21 cellular contexts compared by ENCODE assay signal in the genomic region with DNA sequence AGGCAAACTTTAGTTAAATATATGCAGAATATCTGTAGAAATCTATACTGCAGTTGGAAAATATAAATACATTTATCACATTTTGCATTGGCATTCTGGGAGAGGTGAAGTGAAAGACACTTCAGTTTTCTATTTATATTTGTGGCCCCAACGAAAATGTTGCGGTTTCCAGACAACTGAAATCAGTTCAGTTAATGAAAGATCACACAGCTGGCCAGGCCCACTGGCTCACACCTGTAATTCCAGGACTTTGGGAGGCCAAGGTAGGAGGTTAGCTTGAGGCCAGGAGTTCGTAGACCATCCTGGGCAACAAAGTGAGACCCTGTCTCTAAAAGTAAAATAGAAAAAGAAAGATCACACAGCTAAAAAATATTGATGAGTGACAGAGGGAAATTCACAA. TPM values are rescaled to one million over a fixed set of nuclear protein-coding genes. Genes with fewer than 3 reads are reported as not detected.
DNase-seq lines count a peak whose midpoint lies in the region; ATAC-seq and TF ChIP-seq lines count a peak whose summit lies in the region.
"Had no signal": no experiment of that assay in that cellular context is flagged by ENCODE, and none has a peak within 500 bp of the region (broad histone marks: within the 10 kb centered on the region; RNA-seq: fewer than 3 reads in every experiment).

No MANE protein-coding gene starts in this region.

- no peaks in the 10 kb centered on the region for H4K20me1 ChIP-seq in OCI-LY7 (ENCODE audit: insufficient read depth, low read length)

- H3K9me3 ChIP-seq in OCI-LY7 (ENCODE audit: low read length) (peaks cover 24% of the 10 kb centered on the region), tibial nerve (no peaks in the 10 kb centered on the region)

- ATAC-seq in GM19043 (IDR thresholded peaks at IDR 0.05; ENCODE audit: low read depth, unreplicated experiment) (peak; percentile 75), GM21737 (IDR thresholded peaks at IDR 0.05; ENCODE audit: unreplicated experiment) (peak; percentile 82), HG03432 (IDR thresholded peaks at IDR 0.05; ENCODE audit: unreplicated experiment) (peak; percentile 85)
- ATAC-seq: heart right ventricle; stimulated activated memory B cell treated with anti-CD40 and anti-IgM and Interleukin-4, amounts not matched to agents 10 μg/mL and 1 μg/mL and 100 μg/mL, for 72 hours had no signal

- H3K27ac ChIP-seq in OCI-LY7 (ENCODE audit: low read depth, low read length, poor library complexity, severe bottlenecking) (peak overlapping the region; percentile 18), caudate nucleus (ENCODE audit: low read depth, low read length) (no peak overlapping the region), tibial nerve (no peak overlapping the region)
- H3K27ac ChIP-seq: heart right ventricle, spleen had no signal

- H3K36me3 ChIP-seq in OCI-LY7 (ENCODE audit: insufficient read depth, low read length) (no peaks in the 10 kb centered on the region), tibial nerve (no peaks in the 10 kb centered on the region)
- H3K36me3 ChIP-seq: heart right ventricle, spleen had no signal

- BruUV-seq in OCI-LY7 (replicated peaks; lab: Mats Ljungman, UMichigan): no TSS peak

- peaks cover 5% of the 10 kb centered on the region for H3K27me3 Mint-ChIP-seq in T-helper 2 cell treated with Interferon-gamma antibody and Interleukin-4, amounts not matched to agents 5 μg/mL and 100 μg/mL, for 36 hours (ENCODE audit: low read depth)
- H3K27me3 Mint-ChIP-seq: activated CD4-positive, alpha-beta T cell treated with anti-CD3 and anti-CD28 coated beads, Interleukin-2, amount 10 ng/mL, durations not matched to agents 7 days and 5 days; type B pancreatic cell had no signal

- H3K4me3 ChIP-seq in OCI-LY7 (ENCODE audit: low read depth, low read length, poor library complexity, severe bottlenecking): no peak overlapping the region
- H3K4me3 ChIP-seq in tibial nerve: no peak overlapping the region
- H3K4me3 ChIP-seq: heart right ventricle, spleen had no signal

- no peaks in the 10 kb centered on the region for H3K9me2 ChIP-seq in OCI-LY7 (ENCODE audit: insufficient read depth, low read length)

- no peaks in the 10 kb centered on the region for H3K27me3 ChIP-seq in tibial nerve
- H3K27me3 ChIP-seq: heart right ventricle, spleen had no signal

- H3K4me1 ChIP-seq in OCI-LY7 (ENCODE audit: insufficient read depth, low read length, poor library complexity, severe bottlenecking) (peaks cover 21% of the 10 kb centered on the region), tibial nerve (no peaks in the 10 kb centered on the region)
- H3K4me1 ChIP-seq: heart right ventricle, spleen had no signal

- intact Hi-C loops in OCI-LY7 (cut with micrococcal nuclease; ENCODE audit: unreplicated experiment): no loop called here

- TF ChIP-seq POLR2A in tibial nerve (IDR thresholded peaks at IDR 0.05): no peak

- H3K4me1 Mint-ChIP-seq in T-helper 2 cell treated with Interferon-gamma antibody and Interleukin-4, amounts not matched to agents 5 μg/mL and 100 μg/mL, for 36 hours (ENCODE audit: low read depth): no peaks in the 10 kb centered on the region
- H3K4me1 Mint-ChIP-seq: activated CD4-positive, alpha-beta T cell treated with anti-CD3 and anti-CD28 coated beads, Interleukin-2, amount 10 ng/mL, durations not matched to agents 7 days and 5 days; nephron progenitor cell had no signal

- H3K9me3 Mint-ChIP-seq in T-helper 2 cell treated with Interferon-gamma antibody and Interleukin-4, amounts not matched to agents 5 μg/mL and 100 μg/mL, for 36 hours: peaks cover 22% of the 10 kb centered on the region
- H3K9me3 Mint-ChIP-seq: type B pancreatic cell had no signal

- POLR2A ChIA-PET in OCI-LY7 (lab: Charles Lee): interaction anchor here (0.6 to 1.3 kb wide), 9 partner anchors 11 to 691 kb away, joined by 3 to 6 read pairs (median 3); no protein-coding TSS in a partner anchor

- CTCF ChIA-PET in OCI-LY7 (lab: Charles Lee; ENCODE audit: unreplicated experiment): no interaction called here

- 78 to 83% methylated on average over 3 of the region's 3 CpGs for WGBS in tibial nerve, 2 donors

- no peak for TF ChIP-seq EP300 in tibial nerve (IDR thresholded peaks at IDR 0.05)

- no peak for TF ChIP-seq CTCF in OCI-LY7 (conservative IDR thresholded peaks at IDR 0.05; ENCODE audit: low read length)
- no peak for TF ChIP-seq CTCF in tibial nerve (IDR thresholded peaks at IDR 0.05)

- H3K4me2 ChIP-seq in OCI-LY7 (ENCODE audit: low read length): peak overlapping the region; percentile 28

- peak overlapping the region; percentile 64 for H2AFZ ChIP-seq in OCI-LY7 (ENCODE audit: low read length)

- no peak overlapping the region for H3K27ac Mint-ChIP-seq in T-helper 2 cell treated with Interferon-gamma antibody and Interleukin-4, amounts not matched to agents 5 μg/mL and 100 μg/mL, for 36 hours
- H3K27ac Mint-ChIP-seq: activated CD4-positive, alpha-beta T cell treated with anti-CD3 and anti-CD28 coated beads, Interleukin-2, amount 10 ng/mL, durations not matched to agents 7 days and 5 days; activated naive CD4-positive, alpha-beta T cell treated with anti-CD3 and anti-CD28 coated beads for 36 hours; B cell; nephron progenitor cell; stimulated activated memory B cell treated with anti-CD40 and anti-IgM and Interleukin-4, amounts not matched to agents 10 μg/mL and 1 μg/mL and 100 μg/mL, for 72 hours; type B pancreatic cell had no signal

- DNase-seq in OCI-LY7 (ENCODE audit: low spot score) (peak; percentile 36), caudate nucleus (lab: John Stamatoyannopoulos, UW) (no peak), tibial nerve (ENCODE audit: low spot score in 2 of 2) (no peak)
- no peak for DNase-seq in stimulated activated CD4-positive, alpha-beta T cell treated with anti-CD3 and anti-CD28 coated beads, Interleukin-1b, Interleukin-23, amount 100 ng/mL, for 48 hours
- no peak for DNase-seq in T-helper 2 cell treated with Interferon-gamma antibody and Interleukin-4, amounts not matched to agents 5 μg/mL and 100 μg/mL, for 36 hours (ENCODE audit: low spot score)
- DNase-seq: activated CD4-positive, alpha-beta T cell treated with anti-CD3 and anti-CD28 coated beads, Interleukin-2, amount 10 ng/mL, durations not matched to agents 7 days and 5 days; activated naive CD4-positive, alpha-beta T cell treated with anti-CD3 and anti-CD28 coated beads for 36 hours; activated T-cell treated with anti-CD3 and anti-CD28 coated beads for 4 hours; Calu3; heart right ventricle; NCI-H1417; NCI-H2171; NCI-H748 treated with DMSO at 0.1 percent for 48 hours; nephron progenitor cell; spleen had no signal

- peaks cover 3% of the 10 kb centered on the region for H3K36me3 Mint-ChIP-seq in T-helper 2 cell treated with Interferon-gamma antibody and Interleukin-4, amounts not matched to agents 5 μg/mL and 100 μg/mL, for 36 hours (ENCODE audit: low read depth)
- H3K36me3 Mint-ChIP-seq: stimulated activated memory B cell treated with anti-CD40 and anti-IgM and Interleukin-4, amounts not matched to agents 10 μg/mL and 1 μg/mL and 100 μg/mL, for 72 hours; type B pancreatic cell had no signal

- H3K4me3 Mint-ChIP-seq in T-helper 2 cell treated with Interferon-gamma antibody and Interleukin-4, amounts not matched to agents 5 μg/mL and 100 μg/mL, for 36 hours: no peak overlapping the region
- H3K4me3 Mint-ChIP-seq: activated CD4-positive, alpha-beta T cell treated with anti-CD3 and anti-CD28 coated beads, Interleukin-2, amount 10 ng/mL, durations not matched to agents 7 days and 5 days; activated naive CD4-positive, alpha-beta T cell treated with anti-CD3 and anti-CD28 coated beads for 36 hours; B cell; nephron progenitor cell; stimulated activated memory B cell treated with anti-CD40 and anti-IgM and Interleukin-4, amounts not matched to agents 10 μg/mL and 1 μg/mL and 100 μg/mL, for 72 hours; type B pancreatic cell had no signal

- no peaks in the 10 kb centered on the region for H3K79me2 ChIP-seq in OCI-LY7 (ENCODE audit: insufficient read depth, low read depth, low read length)

RNA-seq across cellular contexts. Expression of a gene that starts 11.9 kb away (rescaled TPM):
- 99.1 and 108 TPM in 2 replicates for total RNA-seq in OCI-LY7 (2014; rRNA removed; shearing (Covaris generic))
- 95.5 and 97.3 TPM in 2 replicates for total RNA-seq in OCI-LY7 (2022)
- 100 to 1,000 TPM in 3 of 4 donors, 10 to 100 TPM in 1; 95.1 to 161 (median 106) TPM for total RNA-seq in tibial nerve
